Comparison of ENCODE assay signal across 8 cellular contexts in genomic region chr9:20884985-20885593, GRCh38.
DNase-seq lines count a peak whose midpoint lies in the region; ATAC-seq and TF ChIP-seq lines count a peak whose summit lies in the region.

No MANE protein-coding gene starts in this region.

- H3K27ac ChIP-seq in left ventricle myocardium inferior (replicated peaks): no peak overlapping the region

- TF ChIP-seq CTCF in left ventricle myocardium inferior (IDR thresholded peaks at IDR 0.05; ENCODE audit: borderline replicate concordance): peak; percentile 73

- no peak for TF ChIP-seq POLR2A in GM18505 (IDR thresholded peaks at IDR 0.05; ENCODE audit: borderline replicate concordance, extremely low read depth, insufficient read depth, insufficient read length)

- H3K36me3 ChIP-seq in left ventricle myocardium inferior: peaks cover 28% of the 10 kb centered on the region

- H3K9me3 ChIP-seq in left ventricle myocardium inferior (replicated peaks): no peaks in the 10 kb centered on the region

- no peak overlapping the region for H3K4me3 ChIP-seq in left ventricle myocardium inferior

- DNase-seq in ELR (ENCODE audit: low read depth) (peak; percentile 68), RPMI8226 (peak; percentile 57), left ventricle myocardium inferior (peak; percentile 21)
- peak in 3 of 4 experiments; percentile 24 to 35 (median 34) for DNase-seq in activated naive CD4-positive, alpha-beta T cell (lab: John Stamatoyannopoulos, UW)
- peak; percentile 10 to 62 for DNase-seq in stimulated activated CD4-positive, alpha-beta T cell treated with anti-CD3 and anti-CD28 coated beads, Interleukin-12 subunit alpha, Interleukin-12 subunit beta, amount 100 ng/mL, for 24 hours (ENCODE audit: low read depth in 2 of 2)

- ATAC-seq in HG03469 (IDR thresholded peaks at IDR 0.05; ENCODE audit: unreplicated experiment) (peak; percentile 60), GM18505 (IDR thresholded peaks at IDR 0.05; ENCODE audit: unreplicated experiment) (no peak), GM21786 (IDR thresholded peaks at IDR 0.05; ENCODE audit: unreplicated experiment) (no peak)

- intact Hi-C loops in left ventricle myocardium inferior (cut with micrococcal nuclease): no loop called here

- H3K27me3 ChIP-seq in left ventricle myocardium inferior (ENCODE audit: low read depth): no peaks in the 10 kb centered on the region

- H3K4me1 ChIP-seq in left ventricle myocardium inferior: no peaks in the 10 kb centered on the region
